In genomic region chr2:128726911-128727310, GRCh38 we compare ENCODE assay signal across 21 cellular contexts.
A peak's percentile ranks its signal among the peaks of the same experiment; 100 is the strongest.
DNase-seq lines count a peak whose midpoint lies in the region; ATAC-seq, FAIRE-seq and TF ChIP-seq lines count a peak whose summit lies in the region.
"Had no signal": no experiment of that assay in that cellular context is flagged by ENCODE, and none has a peak within 500 bp of the region (broad histone marks: within the 10 kb centered on the region; RNA-seq: fewer than 3 reads in every experiment).

No MANE protein-coding gene starts in this region.

- H3K4me1 ChIP-seq in BLaER1 treated with 17β-estradiol and CSF1 and Interleukin-3, amounts not matched to agents 10 nM and 100 nM: peaks cover 19 to 40% (median 35%) of the 10 kb centered on the region in 10 experiments
- H3K4me1 ChIP-seq: gastrocnemius medialis, spleen had no signal

- H3K4me3 ChIP-seq in BLaER1 treated with 17β-estradiol and CSF1 and Interleukin-3, amounts not matched to agents 10 nM and 100 nM: no peak overlapping the region
- H3K4me3 ChIP-seq: gastrocnemius medialis, neural progenitor cell, spleen had no signal

- H4K20me1 ChIP-seq in BLaER1 treated with 17β-estradiol and CSF1 and Interleukin-3, amounts not matched to agents 10 nM and 100 nM: no peaks in the 10 kb centered on the region

- peak overlapping the region in 7 of 11 experiments; percentile 5 to 58 (median 22); a peak in 10 of 22 replicates for H3K4me2 ChIP-seq in BLaER1 treated with 17β-estradiol and CSF1 and Interleukin-3, amounts not matched to agents 10 nM and 100 nM
- H3K4me2 ChIP-seq: neural progenitor cell had no signal

- H3K27ac ChIP-seq in BLaER1 treated with 17β-estradiol and CSF1 and Interleukin-3, amounts not matched to agents 10 nM and 100 nM: peak overlapping the region in 3 of 11 experiments; percentile 3 to 62 (median 43); a peak in 3 of 22 replicates
- H3K27ac ChIP-seq: neural progenitor cell, spleen had no signal

- H3K36me3 ChIP-seq in BLaER1 treated with 17β-estradiol and CSF1 and Interleukin-3, amounts not matched to agents 10 nM and 100 nM: no peaks in the 10 kb centered on the region
- H3K36me3 ChIP-seq: gastrocnemius medialis, neural progenitor cell, spleen had no signal

- DNase-seq in HT-29 (ENCODE audit: low spot score) (no peak), DMS 273 (lab: John Stamatoyannopoulos, UW; ENCODE audit: unreplicated experiment) (no peak), H54 (ENCODE audit: insufficient read length, low spot score) (no peak), NCI-H526 (lab: John Stamatoyannopoulos, UW) (no peak)
- DNase-seq: activated effector memory CD4-positive, alpha-beta T cell treated with Interleukin-2 at 50 U/mL for 16 hours; C1 segment of cervical spinal cord; central memory CD4-positive, alpha-beta T cell; DMS 273 treated with DMSO at 0.1 percent for 48 hours; erythroblast; gastrocnemius medialis; NCI-H187; NCI-H226; NK-92 treated with Interleukin-12 subunit alpha and Interleukin-12 subunit beta, amount 100 ng/mL, for 24 hours; spleen had no signal

- TF ChIP-seq POLR2A in H54 (IDR thresholded peaks at IDR 0.05; ENCODE audit: low read depth, low read length): no peak

- no peak for FAIRE-seq in H54 (lab: Jason Lieb, UNC)
- FAIRE-seq: A204.1 had no signal

- peak; percentile 51 for ATAC-seq in GM19023 (IDR thresholded peaks at IDR 0.05; ENCODE audit: unreplicated experiment)
- ATAC-seq in HG02798 (IDR thresholded peaks at IDR 0.05; ENCODE audit: poor library complexity, unreplicated experiment): peak; percentile 63
- ATAC-seq in HG03521 (IDR thresholded peaks at IDR 0.05; ENCODE audit: unreplicated experiment): peak; percentile 50
- ATAC-seq: gastrocnemius medialis, SK-N-SH treated with all-trans-retinoic acid at 6 μM for 48 hours had no signal

- H3K9ac ChIP-seq in BLaER1 treated with 17β-estradiol and CSF1 and Interleukin-3, amounts not matched to agents 10 nM and 100 nM: no peak overlapping the region
- H3K9ac ChIP-seq: neural progenitor cell had no signal

- peaks cover 0 to 21% (median 15%) of the 10 kb centered on the region in 11 experiments; a peak in 14 of 22 replicates for H3K9me3 ChIP-seq in BLaER1 treated with 17β-estradiol and CSF1 and Interleukin-3, amounts not matched to agents 10 nM and 100 nM (replicated peaks in 1 of 11)
- H3K9me3 ChIP-seq: gastrocnemius medialis had no signal

- no peaks in the 10 kb centered on the region for H3K27me3 ChIP-seq in BLaER1 treated with 17β-estradiol and CSF1 and Interleukin-3, amounts not matched to agents 10 nM and 100 nM
- H3K27me3 ChIP-seq: gastrocnemius medialis, neural progenitor cell, spleen had no signal
